8 cellular contexts compared by ENCODE assay signal in the genomic region with DNA sequence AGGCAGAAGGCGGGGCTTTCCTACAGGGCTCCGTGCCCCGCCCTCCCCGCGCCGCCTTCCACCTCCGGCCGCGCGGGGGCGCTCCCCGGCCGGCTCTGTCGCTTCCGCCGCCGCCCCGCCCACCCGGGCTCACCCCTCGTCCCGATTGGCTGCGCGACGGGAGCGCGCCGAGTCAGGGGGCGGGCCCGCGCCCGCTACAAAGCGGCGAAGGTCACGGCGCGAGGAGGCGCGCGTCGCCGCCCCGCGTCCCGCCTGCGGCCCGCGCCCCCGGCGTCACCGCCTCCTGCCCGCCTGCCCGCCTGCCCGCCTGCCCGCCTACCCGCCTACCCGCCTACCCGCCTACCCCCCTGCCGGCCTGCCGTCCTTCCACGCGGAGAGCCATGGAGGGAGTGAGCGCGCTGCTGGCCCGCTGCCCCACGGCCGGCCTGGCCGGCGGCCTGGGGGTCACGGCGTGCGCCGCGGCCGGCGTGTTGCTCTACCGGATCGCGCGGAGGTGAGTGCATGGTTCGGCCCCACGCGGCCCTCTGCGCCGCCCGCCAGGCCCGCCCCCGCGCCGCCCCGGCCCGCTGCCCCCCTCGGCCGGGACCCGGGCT. TPM values are rescaled to one million over a fixed set of nuclear protein-coding genes. Genes with fewer than 3 reads are reported as not detected.
DNase-seq lines count a peak whose midpoint lies in the region; ATAC-seq and TF ChIP-seq lines count a peak whose summit lies in the region.

A gene with protein sequence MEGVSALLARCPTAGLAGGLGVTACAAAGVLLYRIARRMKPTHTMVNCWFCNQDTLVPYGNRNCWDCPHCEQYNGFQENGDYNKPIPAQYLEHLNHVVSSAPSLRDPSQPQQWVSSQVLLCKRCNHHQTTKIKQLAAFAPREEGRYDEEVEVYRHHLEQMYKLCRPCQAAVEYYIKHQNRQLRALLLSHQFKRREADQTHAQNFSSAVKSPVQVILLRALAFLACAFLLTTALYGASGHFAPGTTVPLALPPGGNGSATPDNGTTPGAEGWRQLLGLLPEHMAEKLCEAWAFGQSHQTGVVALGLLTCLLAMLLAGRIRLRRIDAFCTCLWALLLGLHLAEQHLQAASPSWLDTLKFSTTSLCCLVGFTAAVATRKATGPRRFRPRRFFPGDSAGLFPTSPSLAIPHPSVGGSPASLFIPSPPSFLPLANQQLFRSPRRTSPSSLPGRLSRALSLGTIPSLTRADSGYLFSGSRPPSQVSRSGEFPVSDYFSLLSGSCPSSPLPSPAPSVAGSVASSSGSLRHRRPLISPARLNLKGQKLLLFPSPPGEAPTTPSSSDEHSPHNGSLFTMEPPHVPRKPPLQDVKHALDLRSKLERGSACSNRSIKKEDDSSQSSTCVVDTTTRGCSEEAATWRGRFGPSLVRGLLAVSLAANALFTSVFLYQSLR (plus strand): TSS at position 361 of the 593 bp plus-strand sequence. CDS start 20 bp downstream, at position 381.

- H3K27ac Mint-ChIP-seq in chondrocyte (ENCODE audit: unreplicated experiment), result peak within 1 kb of the TSS; percentile 79

- peak within 1 kb of the TSS; percentile 60 for H3K27ac ChIP-seq in layer of hippocampus (ENCODE audit: low read depth, low read length)

- DNase-seq in AG08395 (ENCODE audit: low spot score) (peak; percentile 98), NCI-H2227 treated with DMSO at 0.1 percent for 48 hours (lab: John Stamatoyannopoulos, UW) (peak; percentile 86), chondrocyte (ENCODE audit: low spot score) (peak; percentile 94)
- peak; percentile 90 for DNase-seq in activated CD4-positive, alpha-beta T cell treated with anti-CD3 and anti-CD28 coated beads for 1 hour
- DNase-seq in stimulated activated CD4-positive, alpha-beta T cell treated with anti-CD3 and anti-CD28 coated beads, Interleukin-1b, Interleukin-23, amount 100 ng/mL, for 24 hours (ENCODE audit: low read depth in 4 of 4, low spot score in 1 of 4), result peak; percentile 81 to 94 (median 88)

- H3K9me3 Mint-ChIP-seq in chondrocyte (ENCODE audit: low read depth), result no peaks in the 10 kb centered on the region

- no peaks in the 10 kb centered on the region for H3K36me3 Mint-ChIP-seq in chondrocyte (ENCODE audit: low read depth)

- H3K27me3 Mint-ChIP-seq in chondrocyte (ENCODE audit: low read depth), result no peaks in the 10 kb centered on the region

- ATAC-seq in GM18868 (IDR thresholded peaks at IDR 0.05; ENCODE audit: unreplicated experiment), result peak; percentile 70
- peak; percentile 61 for ATAC-seq in HG03139 (IDR thresholded peaks at IDR 0.05; ENCODE audit: unreplicated experiment)

- no peaks in the 10 kb centered on the region for H3K27me3 ChIP-seq in layer of hippocampus (ENCODE audit: control insufficient read depth, insufficient read depth, low read length)

- H3K4me1 Mint-ChIP-seq in chondrocyte (ENCODE audit: low read depth), result peaks cover 25% of the 10 kb centered on the region

- peak within 1 kb of the TSS; percentile 71 for H3K4me3 Mint-ChIP-seq in chondrocyte (ENCODE audit: unreplicated experiment)

- TF ChIP-seq CTCF in chondrocyte (IDR thresholded peaks at IDR 0.05), result peak; percentile 87

RNA-seq across cellular contexts. Expression of the gene that starts here (rescaled TPM):
- total RNA-seq in chondrocyte, result 10.4 to 13.4 TPM (median 10.6 TPM) in 3 replicates

Comparison
In these comparisons a context has a peak if more than half of its experiments do, and no peak if none do; other contexts are left out.
1. Peak in every context shown above with its lines: DNase-seq, ATAC-seq and H3K27ac ChIP-seq.